ENCODE assay signal across 9 cellular contexts in the genomic region with DNA sequence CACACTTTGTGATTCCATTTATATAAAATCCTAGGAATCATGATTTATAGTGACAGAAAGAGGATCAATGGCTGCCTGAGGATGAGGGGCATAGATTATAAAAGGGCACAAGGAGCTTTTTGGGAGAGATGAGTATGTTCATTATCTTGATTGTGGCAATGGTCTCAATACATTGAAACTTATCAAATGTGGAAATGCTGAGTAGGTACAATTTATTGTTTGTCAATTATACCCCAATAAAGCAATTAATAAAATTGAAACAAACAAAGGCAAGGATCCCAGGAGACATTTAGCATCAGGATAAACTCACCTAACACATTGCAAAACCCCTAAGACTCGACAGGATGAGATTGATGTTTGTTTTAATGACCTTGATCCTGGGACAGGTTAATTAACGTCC.
"Had no signal": no experiment of that assay in that cellular context is flagged by ENCODE, and none has a peak within 500 bp of the region (broad histone marks: within the 10 kb centered on the region; RNA-seq: fewer than 3 reads in every experiment).

No MANE protein-coding gene starts in this region.

- H3K4me3 ChIP-seq: GM23248, HAP-1 had no signal

- H3K36me3 ChIP-seq: HAP-1 had no signal

- ATAC-seq: HCT116 had no signal

- H3K9ac ChIP-seq: GM23248, KMS-11 had no signal

- H3K9me3 ChIP-seq: HAP-1 had no signal

- H3K4me1 ChIP-seq: HAP-1 had no signal

- DNase-seq: GM23248, GOT3, H7, HFFc6, KBM-7 had no signal

- H2AFZ ChIP-seq: GM23248 had no signal

- H3K27ac ChIP-seq: GM23248, HL-60, KMS-11 had no signal

- H3K4me2 ChIP-seq: KMS-11 had no signal
